Comparison of ENCODE assay signal across 9 cellular contexts in the genomic region with DNA sequence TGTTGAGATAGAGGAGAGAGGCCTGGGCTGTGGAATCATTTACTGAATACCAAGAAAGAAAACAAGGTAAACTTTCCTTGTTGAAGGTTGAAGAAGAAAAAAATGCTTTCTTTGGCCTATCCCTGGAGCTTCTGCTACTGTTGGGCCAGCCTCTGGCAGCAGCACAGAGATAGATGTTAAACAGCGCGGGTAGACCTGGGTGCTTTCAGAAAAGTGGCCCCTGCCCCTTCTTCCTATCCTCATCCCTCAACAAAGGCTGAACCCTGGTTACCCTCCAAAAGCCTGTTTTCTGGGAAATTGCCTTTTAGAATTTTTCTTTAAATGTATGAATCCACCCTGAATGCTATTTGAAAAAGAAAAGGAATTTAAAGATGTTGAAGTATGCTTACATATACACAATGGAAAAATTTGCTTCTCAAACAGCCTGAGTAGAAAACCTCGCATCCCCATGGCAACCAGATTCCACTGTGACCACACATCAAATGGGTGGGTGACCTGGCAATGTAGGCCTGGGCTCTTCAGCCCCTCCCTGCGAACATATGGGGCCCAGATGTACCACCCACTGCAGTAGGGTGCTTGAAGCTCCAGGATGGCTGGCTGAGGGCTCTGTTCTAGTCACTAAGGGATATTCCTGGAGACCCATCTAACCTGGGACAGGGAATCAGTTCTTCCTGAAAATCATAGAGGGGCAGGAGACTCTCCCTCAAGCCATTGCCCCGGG. TPM values are rescaled to one million over a fixed set of nuclear protein-coding genes. Genes with fewer than 3 reads are reported as not detected.
A peak's percentile ranks its signal among the peaks of the same experiment; 100 is the strongest.
DNase-seq lines count a peak whose midpoint lies in the region; ATAC-seq and TF ChIP-seq lines count a peak whose summit lies in the region.
"Had no signal": no experiment of that assay in that cellular context is flagged by ENCODE, and none has a peak within 500 bp of the region (broad histone marks: within the 10 kb centered on the region; RNA-seq: fewer than 3 reads in every experiment).

No MANE protein-coding gene starts in this region.

- peak; percentile 71 for DNase-seq in Daoy (ENCODE audit: low read depth)
- DNase-seq in NCI-H1694 (lab: John Stamatoyannopoulos, UW), result peak; percentile 57
- DNase-seq in dermis blood vessel endothelial cell, result peak; percentile 58
- no peak for DNase-seq in nephron progenitor cell
- DNase-seq in gastrocnemius medialis, result no peak
- DNase-seq: stimulated activated CD4-positive, alpha-beta T cell treated with anti-CD3 and anti-CD28 coated beads, Interleukin-1b, Interleukin-23, amount 100 ng/mL, for 48 hours had no signal

- no peaks in the 10 kb centered on the region for H3K27me3 ChIP-seq in gastrocnemius medialis

- TF ChIP-seq CTCF in nephron progenitor cell (IDR thresholded peaks at IDR 0.05), result no peak
- TF ChIP-seq CTCF in gastrocnemius medialis (IDR thresholded peaks at IDR 0.05 in 4 of 5, conservative IDR thresholded peaks at IDR 0.05 in 1 of 5), result no peak

- no peak overlapping the region for H3K4me3 ChIP-seq in gastrocnemius medialis

- no peak for TF ChIP-seq POLR2A in gastrocnemius medialis (IDR thresholded peaks at IDR 0.05)

- intact Hi-C loops in gastrocnemius medialis (cut with DNase I; ENCODE audit: low total_unique reads), result no loop called here

- H3K9me3 ChIP-seq in gastrocnemius medialis, result no peaks in the 10 kb centered on the region

- H3K9me3 Mint-ChIP-seq in nephron progenitor cell, result peaks cover 6% of the 10 kb centered on the region

- no peaks in the 10 kb centered on the region for H3K4me1 ChIP-seq in gastrocnemius medialis

- ATAC-seq in GM19023 (IDR thresholded peaks at IDR 0.05; ENCODE audit: unreplicated experiment) (no peak), HG03196 (IDR thresholded peaks at IDR 0.05; ENCODE audit: unreplicated experiment) (no peak), HG02852 (IDR thresholded peaks at IDR 0.05; ENCODE audit: unreplicated experiment) (no peak), gastrocnemius medialis (no peak)

- H3K36me3 ChIP-seq in gastrocnemius medialis, result no peaks in the 10 kb centered on the region

- no peak overlapping the region for H3K27ac ChIP-seq in gastrocnemius medialis

- in situ Hi-C loops in gastrocnemius medialis (cut with MboI; ENCODE audit: low sequenced_read_pairs in 4 of 4), result no loop called here

- peak overlapping the region; percentile 31 for H3K27ac Mint-ChIP-seq in nephron progenitor cell

- H3K27me3 Mint-ChIP-seq in nephron progenitor cell (ENCODE audit: low read depth, poor library complexity), result no peaks in the 10 kb centered on the region

- H3K4me1 Mint-ChIP-seq in nephron progenitor cell, result peaks cover 40% of the 10 kb centered on the region

- H3K36me3 Mint-ChIP-seq in nephron progenitor cell (ENCODE audit: low read depth), result no peaks in the 10 kb centered on the region

- H3K4me3 Mint-ChIP-seq in nephron progenitor cell, result no peak overlapping the region

RNA-seq across cellular contexts. Expression of gene CHRNA1, which starts 23.4 kb away (rescaled TPM):
- total RNA-seq in Daoy (2014; rRNA removed; shearing (Covaris generic)), result not detected in 2 replicates
- total RNA-seq in dermis blood vessel endothelial cell (0.51 TPM in 2 replicates), gastrocnemius medialis (100 to 1,000 TPM in 2 of 4 donors, 10 to 100 TPM in 2; 84.6 to 306 (median 185) TPM)

Comparison
In these comparisons a context has a peak if more than half of its experiments do, and no peak if none do; other contexts are left out.
1. DNase-seq: peak in Daoy (single experiment), NCI-H1694 (single experiment) and dermis blood vessel endothelial cell (single experiment); none in nephron progenitor cell (single experiment) and gastrocnemius medialis (0 of 2).
2. RNA of gene CHRNA1, which starts 23.4 kb away (total RNA-seq): 84.6 to 306 TPM in gastrocnemius medialis; 0.51 TPM in dermis blood vessel endothelial cell and not detected in Daoy; every median in the first group is over 10 times any median in the second.